1 cellular context compared by ENCODE assay signal in the genomic region with DNA sequence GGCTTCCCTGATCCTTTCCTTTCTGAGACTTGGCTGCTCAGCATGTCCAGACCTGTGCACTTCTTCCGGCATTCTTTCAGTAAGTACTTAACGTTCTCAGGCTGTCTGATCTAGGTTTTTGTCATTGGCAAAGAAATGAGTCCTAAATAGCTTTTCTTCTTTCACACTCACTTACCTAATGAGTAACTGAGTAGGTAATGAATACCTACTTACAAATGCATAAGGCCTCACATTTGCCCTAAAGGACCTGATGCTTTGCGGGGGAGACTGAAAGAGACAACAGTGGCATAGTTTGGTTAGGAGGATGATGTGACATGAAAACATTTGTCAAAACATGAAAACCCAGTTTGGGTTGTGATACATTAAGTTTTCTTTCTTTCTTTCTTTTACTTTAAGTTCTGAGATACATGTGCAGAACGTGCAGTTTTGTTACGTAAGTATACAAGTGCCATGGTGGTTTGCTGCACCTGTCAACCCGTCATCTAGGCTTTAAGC.
TF ChIP-seq lines count a peak whose summit lies in the region.

No MANE protein-coding gene starts in this region.

TF ChIP-seq in GM12878, 131 proteins besides CTCF, POLR2A, EP300 and RAD21 (continued from another document and continues in another):
- TF ChIP-seq, protein P1, sequence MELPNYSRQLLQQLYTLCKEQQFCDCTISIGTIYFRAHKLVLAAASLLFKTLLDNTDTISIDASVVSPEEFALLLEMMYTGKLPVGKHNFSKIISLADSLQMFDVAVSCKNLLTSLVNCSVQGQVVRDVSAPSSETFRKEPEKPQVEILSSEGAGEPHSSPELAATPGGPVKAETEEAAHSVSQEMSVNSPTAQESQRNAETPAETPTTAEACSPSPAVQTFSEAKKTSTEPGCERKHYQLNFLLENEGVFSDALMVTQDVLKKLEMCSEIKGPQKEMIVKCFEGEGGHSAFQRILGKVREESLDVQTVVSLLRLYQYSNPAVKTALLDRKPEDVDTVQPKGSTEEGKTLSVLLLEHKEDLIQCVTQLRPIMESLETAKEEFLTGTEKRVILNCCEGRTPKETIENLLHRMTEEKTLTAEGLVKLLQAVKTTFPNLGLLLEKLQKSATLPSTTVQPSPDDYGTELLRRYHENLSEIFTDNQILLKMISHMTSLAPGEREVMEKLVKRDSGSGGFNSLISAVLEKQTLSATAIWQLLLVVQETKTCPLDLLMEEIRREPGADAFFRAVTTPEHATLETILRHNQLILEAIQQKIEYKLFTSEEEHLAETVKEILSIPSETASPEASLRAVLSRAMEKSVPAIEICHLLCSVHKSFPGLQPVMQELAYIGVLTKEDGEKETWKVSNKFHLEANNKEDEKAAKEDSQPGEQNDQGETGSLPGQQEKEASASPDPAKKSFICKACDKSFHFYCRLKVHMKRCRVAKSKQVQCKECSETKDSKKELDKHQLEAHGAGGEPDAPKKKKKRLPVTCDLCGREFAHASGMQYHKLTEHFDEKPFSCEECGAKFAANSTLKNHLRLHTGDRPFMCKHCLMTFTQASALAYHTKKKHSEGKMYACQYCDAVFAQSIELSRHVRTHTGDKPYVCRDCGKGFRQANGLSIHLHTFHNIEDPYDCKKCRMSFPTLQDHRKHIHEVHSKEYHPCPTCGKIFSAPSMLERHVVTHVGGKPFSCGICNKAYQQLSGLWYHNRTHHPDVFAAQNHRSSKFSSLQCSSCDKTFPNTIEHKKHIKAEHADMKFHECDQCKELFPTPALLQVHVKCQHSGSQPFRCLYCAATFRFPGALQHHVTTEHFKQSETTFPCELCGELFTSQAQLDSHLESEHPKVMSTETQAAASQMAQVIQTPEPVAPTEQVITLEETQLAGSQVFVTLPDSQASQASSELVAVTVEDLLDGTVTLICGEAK (IDR thresholded peaks at IDR 0.05; ENCODE audit: borderline replicate concordance), result no peak
- TF ChIP-seq, protein P2, sequence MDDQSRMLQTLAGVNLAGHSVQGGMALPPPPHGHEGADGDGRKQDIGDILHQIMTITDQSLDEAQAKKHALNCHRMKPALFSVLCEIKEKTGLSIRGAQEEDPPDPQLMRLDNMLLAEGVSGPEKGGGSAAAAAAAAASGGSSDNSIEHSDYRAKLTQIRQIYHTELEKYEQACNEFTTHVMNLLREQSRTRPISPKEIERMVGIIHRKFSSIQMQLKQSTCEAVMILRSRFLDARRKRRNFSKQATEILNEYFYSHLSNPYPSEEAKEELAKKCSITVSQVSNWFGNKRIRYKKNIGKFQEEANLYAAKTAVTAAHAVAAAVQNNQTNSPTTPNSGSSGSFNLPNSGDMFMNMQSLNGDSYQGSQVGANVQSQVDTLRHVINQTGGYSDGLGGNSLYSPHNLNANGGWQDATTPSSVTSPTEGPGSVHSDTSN (IDR thresholded peaks at IDR 0.05; ENCODE audit: insufficient replicate concordance, low read depth, low read length), result no peak
- TF ChIP-seq RELB (IDR thresholded peaks at IDR 0.05; ENCODE audit: low read depth) (peak; percentile 91), GABPA (IDR thresholded peaks at IDR 0.05; ENCODE audit: low read depth) (no peak), FOS (IDR thresholded peaks at IDR 0.05; ENCODE audit: borderline replicate concordance, extremely low read depth, insufficient read length) (no peak), RCOR1 (conservative IDR thresholded peaks at IDR 0.05; ENCODE audit: low read depth, low read length) (no peak), CBX5 (IDR thresholded peaks at IDR 0.05; ENCODE audit: low read depth) (no peak), RFX5 (IDR thresholded peaks at IDR 0.05; ENCODE audit: low read depth, low read length) (no peak), NFXL1 (IDR thresholded peaks at IDR 0.05; ENCODE audit: borderline replicate concordance) (no peak), ZBTB11 (CRISPR knock-in tag; IDR thresholded peaks at IDR 0.05) (no peak), BMI1 (IDR thresholded peaks at IDR 0.05; ENCODE audit: borderline replicate concordance) (peak; percentile 66), HDAC6 (IDR thresholded peaks at IDR 0.05; ENCODE audit: unreplicated experiment) (no peak), NFIC (IDR thresholded peaks at IDR 0.05; ENCODE audit: low read depth, low read length) (peak; percentile 87), MYB (IDR thresholded peaks at IDR 0.05; ENCODE audit: borderline replicate concordance, low read depth, low read length) (no peak), MTA2 (IDR thresholded peaks at IDR 0.05; ENCODE audit: low read depth) (peak; percentile 96), CBFB (IDR thresholded peaks at IDR 0.05; ENCODE audit: low read depth) (0 out of 2 replicates have a peak, but pooled peaks have one; percentile 24), IRF3 (IDR thresholded peaks at IDR 0.05) (no peak), SIX5 (IDR thresholded peaks at IDR 0.05; ENCODE audit: low read depth, low read length, severe bottlenecking) (no peak), DPF2 (IDR thresholded peaks at IDR 0.05) (peak; percentile 84), JUNB (IDR thresholded peaks at IDR 0.05) (peak; percentile 93), POLR2AphosphoS2 (IDR thresholded peaks at IDR 0.05; ENCODE audit: low read depth, low read length) (no peak), CEBPB (IDR thresholded peaks at IDR 0.05; ENCODE audit: borderline replicate concordance in 1 of 2, low read depth in 2 of 2, low read length in 2 of 2) (peak in 1 of 2 experiments; percentile 42; a peak in 1 of 4 replicates), ZNF24 (IDR thresholded peaks at IDR 0.05) (peak; percentile 89), SMAD1 (IDR thresholded peaks at IDR 0.05; ENCODE audit: low read depth, partially characterized antibody) (peak; percentile 38), MYC (IDR thresholded peaks at IDR 0.05; ENCODE audit: insufficient read depth, insufficient read length, insufficient replicate concordance, low read length, severe bottlenecking) (no peak), E2F4 (IDR thresholded peaks at IDR 0.05; ENCODE audit: low read depth, low read length) (no peak), HSF1 (IDR thresholded peaks at IDR 0.05; ENCODE audit: low read depth, low read length) (no peak), GATAD2B (conservative IDR thresholded peaks at IDR 0.05; ENCODE audit: low read depth) (peak; percentile 49; the same call in 1 of the 2 replicates), MEF2B (IDR thresholded peaks at IDR 0.05; ENCODE audit: partially characterized antibody, poor library complexity, severe bottlenecking) (peak; percentile 85), USF2 (IDR thresholded peaks at IDR 0.05; ENCODE audit: borderline replicate concordance, low read depth, low read length) (no peak), NR2C2 (IDR thresholded peaks at IDR 0.05; ENCODE audit: borderline replicate concordance, control insufficient read depth, insufficient read length, low read depth) (no peak)
- TF ChIP-seq, protein P3, sequence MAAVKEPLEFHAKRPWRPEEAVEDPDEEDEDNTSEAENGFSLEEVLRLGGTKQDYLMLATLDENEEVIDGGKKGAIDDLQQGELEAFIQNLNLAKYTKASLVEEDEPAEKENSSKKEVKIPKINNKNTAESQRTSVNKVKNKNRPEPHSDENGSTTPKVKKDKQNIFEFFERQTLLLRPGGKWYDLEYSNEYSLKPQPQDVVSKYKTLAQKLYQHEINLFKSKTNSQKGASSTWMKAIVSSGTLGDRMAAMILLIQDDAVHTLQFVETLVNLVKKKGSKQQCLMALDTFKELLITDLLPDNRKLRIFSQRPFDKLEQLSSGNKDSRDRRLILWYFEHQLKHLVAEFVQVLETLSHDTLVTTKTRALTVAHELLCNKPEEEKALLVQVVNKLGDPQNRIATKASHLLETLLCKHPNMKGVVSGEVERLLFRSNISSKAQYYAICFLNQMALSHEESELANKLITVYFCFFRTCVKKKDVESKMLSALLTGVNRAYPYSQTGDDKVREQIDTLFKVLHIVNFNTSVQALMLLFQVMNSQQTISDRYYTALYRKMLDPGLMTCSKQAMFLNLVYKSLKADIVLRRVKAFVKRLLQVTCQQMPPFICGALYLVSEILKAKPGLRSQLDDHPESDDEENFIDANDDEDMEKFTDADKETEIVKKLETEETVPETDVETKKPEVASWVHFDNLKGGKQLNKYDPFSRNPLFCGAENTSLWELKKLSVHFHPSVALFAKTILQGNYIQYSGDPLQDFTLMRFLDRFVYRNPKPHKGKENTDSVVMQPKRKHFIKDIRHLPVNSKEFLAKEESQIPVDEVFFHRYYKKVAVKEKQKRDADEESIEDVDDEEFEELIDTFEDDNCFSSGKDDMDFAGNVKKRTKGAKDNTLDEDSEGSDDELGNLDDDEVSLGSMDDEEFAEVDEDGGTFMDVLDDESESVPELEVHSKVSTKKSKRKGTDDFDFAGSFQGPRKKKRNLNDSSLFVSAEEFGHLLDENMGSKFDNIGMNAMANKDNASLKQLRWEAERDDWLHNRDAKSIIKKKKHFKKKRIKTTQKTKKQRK (IDR thresholded peaks at IDR 0.05; ENCODE audit: low read depth, low read length), result no peak
- TF ChIP-seq, protein P4, sequence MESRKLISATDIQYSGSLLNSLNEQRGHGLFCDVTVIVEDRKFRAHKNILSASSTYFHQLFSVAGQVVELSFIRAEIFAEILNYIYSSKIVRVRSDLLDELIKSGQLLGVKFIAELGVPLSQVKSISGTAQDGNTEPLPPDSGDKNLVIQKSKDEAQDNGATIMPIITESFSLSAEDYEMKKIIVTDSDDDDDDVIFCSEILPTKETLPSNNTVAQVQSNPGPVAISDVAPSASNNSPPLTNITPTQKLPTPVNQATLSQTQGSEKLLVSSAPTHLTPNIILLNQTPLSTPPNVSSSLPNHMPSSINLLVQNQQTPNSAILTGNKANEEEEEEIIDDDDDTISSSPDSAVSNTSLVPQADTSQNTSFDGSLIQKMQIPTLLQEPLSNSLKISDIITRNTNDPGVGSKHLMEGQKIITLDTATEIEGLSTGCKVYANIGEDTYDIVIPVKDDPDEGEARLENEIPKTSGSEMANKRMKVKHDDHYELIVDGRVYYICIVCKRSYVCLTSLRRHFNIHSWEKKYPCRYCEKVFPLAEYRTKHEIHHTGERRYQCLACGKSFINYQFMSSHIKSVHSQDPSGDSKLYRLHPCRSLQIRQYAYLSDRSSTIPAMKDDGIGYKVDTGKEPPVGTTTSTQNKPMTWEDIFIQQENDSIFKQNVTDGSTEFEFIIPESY (IDR thresholded peaks at IDR 0.05), result no peak
